13 cellular contexts compared by ENCODE assay signal in genomic region chr2:236394571-236394970, GRCh38.
DNase-seq lines count a peak whose midpoint lies in the region; ATAC-seq and TF ChIP-seq lines count a peak whose summit lies in the region.
"Had no signal": no experiment of that assay in that cellular context is flagged by ENCODE, and none has a peak within 500 bp of the region (broad histone marks: within the 10 kb centered on the region; RNA-seq: fewer than 3 reads in every experiment).

No MANE protein-coding gene starts in this region.

- no peaks in the 10 kb centered on the region for H3K36me3 ChIP-seq in esophagus muscularis mucosa
- H3K36me3 ChIP-seq: BLaER1 treated with 17β-estradiol and CSF1 and Interleukin-3, amounts not matched to agents 10 nM and 100 nM had no signal

- no peaks in the 10 kb centered on the region for H3K27me3 ChIP-seq in esophagus muscularis mucosa
- H3K27me3 ChIP-seq: BLaER1 treated with 17β-estradiol and CSF1 and Interleukin-3, amounts not matched to agents 10 nM and 100 nM had no signal

- H3K27ac Mint-ChIP-seq in osteocyte (ENCODE audit: unreplicated experiment): no peak overlapping the region
- H3K27ac Mint-ChIP-seq in activated CD8-positive, alpha-beta T cell treated with anti-CD3 and anti-CD28 coated beads, Interleukin-2, amount 10 ng/mL, durations not matched to agents 7 days and 5 days: no peak overlapping the region
- H3K27ac Mint-ChIP-seq: B cell; CD8-positive, alpha-beta T cell had no signal

- no peaks in the 10 kb centered on the region for H3K9me3 Mint-ChIP-seq in osteocyte (ENCODE audit: unreplicated experiment)
- no peaks in the 10 kb centered on the region for H3K9me3 Mint-ChIP-seq in activated CD8-positive, alpha-beta T cell treated with anti-CD3 and anti-CD28 coated beads, Interleukin-2, amount 10 ng/mL, durations not matched to agents 7 days and 5 days (ENCODE audit: insufficient read depth)
- H3K9me3 Mint-ChIP-seq: CD8-positive, alpha-beta T cell had no signal

- H3K4me1 ChIP-seq in esophagus muscularis mucosa: no peaks in the 10 kb centered on the region

- TF ChIP-seq POLR2A in esophagus muscularis mucosa (IDR thresholded peaks at IDR 0.05; ENCODE audit: low read depth): no peak

- no peak overlapping the region for H3K27ac ChIP-seq in esophagus muscularis mucosa (replicated peaks in 1 of 4)
- H3K27ac ChIP-seq: BLaER1 treated with 17β-estradiol and CSF1 and Interleukin-3, amounts not matched to agents 10 nM and 100 nM had no signal

- H3K4me3 ChIP-seq in esophagus muscularis mucosa: no peak overlapping the region
- H3K4me3 ChIP-seq: BLaER1 treated with 17β-estradiol and CSF1 and Interleukin-3, amounts not matched to agents 10 nM and 100 nM had no signal

- CTCF ChIA-PET in activated CD8-positive, alpha-beta T cell treated with anti-CD3 and anti-CD28 coated beads, Interleukin-2, amount 10 ng/mL, durations not matched to agents 7 days and 5 days (lab: Charles Lee): no interaction called here

- no peak for TF ChIP-seq CTCF in esophagus muscularis mucosa (IDR thresholded peaks at IDR 0.05)
- TF ChIP-seq CTCF in osteocyte (IDR thresholded peaks at IDR 0.05): no peak

- no peak overlapping the region for H3K4me3 Mint-ChIP-seq in osteocyte (ENCODE audit: unreplicated experiment)
- no peak overlapping the region for H3K4me3 Mint-ChIP-seq in activated CD8-positive, alpha-beta T cell treated with anti-CD3 and anti-CD28 coated beads, Interleukin-2, amount 10 ng/mL, durations not matched to agents 7 days and 5 days
- H3K4me3 Mint-ChIP-seq: B cell; CD8-positive, alpha-beta T cell had no signal

- peaks cover under 1% of the 10 kb centered on the region for H3K4me1 Mint-ChIP-seq in osteocyte (ENCODE audit: unreplicated experiment)
- H3K4me1 Mint-ChIP-seq in activated CD8-positive, alpha-beta T cell treated with anti-CD3 and anti-CD28 coated beads, Interleukin-2, amount 10 ng/mL, durations not matched to agents 7 days and 5 days (ENCODE audit: low read depth): no peaks in the 10 kb centered on the region
- H3K4me1 Mint-ChIP-seq: B cell had no signal

- peaks cover 7% of the 10 kb centered on the region for H3K27me3 Mint-ChIP-seq in osteocyte (ENCODE audit: unreplicated experiment)
- H3K27me3 Mint-ChIP-seq in activated CD8-positive, alpha-beta T cell treated with anti-CD3 and anti-CD28 coated beads, Interleukin-2, amount 10 ng/mL, durations not matched to agents 7 days and 5 days (ENCODE audit: low read depth): peaks cover 3% of the 10 kb centered on the region

- DNase-seq in COLO668 (lab: John Stamatoyannopoulos, UW; ENCODE audit: unreplicated experiment) (peak; percentile 27), NCI-H510A (lab: John Stamatoyannopoulos, UW) (peak; percentile 66), esophagus muscularis mucosa (ENCODE audit: extremely low spot score) (peak; percentile 74), osteocyte (ENCODE audit: extremely low spot score, unreplicated experiment) (peak; percentile 49), dermis blood vessel endothelial cell (no peak)
- DNase-seq in activated CD8-positive, alpha-beta T cell treated with anti-CD3 and anti-CD28 coated beads, Interleukin-2, amount 10 ng/mL, durations not matched to agents 7 days and 5 days: no peak
- DNase-seq: CD8-positive, alpha-beta T cell; COR-L47; GDM1; HCEC 1CT had no signal

- ATAC-seq in GM19463 (IDR thresholded peaks at IDR 0.05; ENCODE audit: unreplicated experiment): no peak
- no peak for ATAC-seq in activated CD8-positive, alpha-beta T cell treated with anti-CD3 and anti-CD28 coated beads, Interleukin-2, amount 10 ng/mL, durations not matched to agents 7 days and 5 days
- ATAC-seq: CD8-positive, alpha-beta T cell had no signal

- 88% methylated on average over 9 of the region's 9 CpGs for WGBS in esophagus muscularis mucosa

- POLR2A ChIA-PET in activated CD8-positive, alpha-beta T cell treated with anti-CD3 and anti-CD28 coated beads, Interleukin-2, amount 10 ng/mL, durations not matched to agents 7 days and 5 days (lab: Charles Lee): interaction anchor here (0.6 kb wide), 1 partner anchor 570 kb away, joined by 3 read pairs; no protein-coding TSS in a partner anchor

- intact Hi-C loops in esophagus muscularis mucosa (cut with DNase I): no loop called here

- TF ChIP-seq EP300 in esophagus muscularis mucosa (IDR thresholded peaks at IDR 0.05): no peak

- H3K36me3 Mint-ChIP-seq in osteocyte (ENCODE audit: unreplicated experiment): no peaks in the 10 kb centered on the region
- no peaks in the 10 kb centered on the region for H3K36me3 Mint-ChIP-seq in activated CD8-positive, alpha-beta T cell treated with anti-CD3 and anti-CD28 coated beads, Interleukin-2, amount 10 ng/mL, durations not matched to agents 7 days and 5 days (ENCODE audit: low read depth)
- H3K36me3 Mint-ChIP-seq: CD8-positive, alpha-beta T cell had no signal

- H3K9me3 ChIP-seq in esophagus muscularis mucosa: no peaks in the 10 kb centered on the region
- H3K9me3 ChIP-seq: BLaER1 treated with 17β-estradiol and CSF1 and Interleukin-3, amounts not matched to agents 10 nM and 100 nM had no signal

Comparison
In these comparisons a context has a peak if more than half of its experiments do, and no peak if none do; other contexts are left out.
1. DNase-seq: peak in COLO668 (single experiment), NCI-H510A (single experiment), esophagus muscularis mucosa (single experiment) and osteocyte (single experiment); none in activated CD8-positive, alpha-beta T cell treated with anti-CD3 and anti-CD28 coated beads, Interleukin-2, amount 10 ng/mL, durations not matched to agents 7 days and 5 days (single experiment) and dermis blood vessel endothelial cell (single experiment).